ENCODE assay signal across 8 cellular contexts in the genomic region with DNA sequence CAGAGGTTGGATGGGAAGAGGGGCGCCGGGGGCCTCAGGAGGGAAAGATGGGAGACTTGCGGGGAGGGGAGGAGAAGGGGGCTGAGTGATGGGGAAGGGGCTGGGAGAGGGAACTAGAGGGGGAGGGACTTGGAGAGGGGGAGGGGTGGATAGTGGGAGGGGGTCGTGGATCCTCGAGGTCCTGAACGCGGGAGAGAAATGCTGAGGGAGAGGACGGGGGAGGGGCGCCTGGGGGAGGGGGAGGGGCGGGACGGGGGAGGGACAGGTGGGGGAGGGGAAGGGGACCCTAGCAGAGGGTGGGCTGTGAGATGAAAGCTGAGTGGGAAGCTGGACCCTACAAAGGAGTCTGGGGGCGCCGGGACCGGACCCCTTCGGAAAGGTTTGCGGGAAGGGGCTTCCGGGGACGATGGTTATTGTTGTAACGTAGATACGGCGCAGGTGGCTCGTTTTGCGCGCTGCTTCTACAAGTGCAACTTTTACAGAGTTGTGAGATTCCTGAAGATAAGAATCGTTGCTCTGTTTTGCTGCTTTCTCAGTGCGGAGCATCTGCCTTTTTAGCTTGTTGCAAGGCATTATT. TPM values are rescaled to one million over a fixed set of nuclear protein-coding genes. Genes with fewer than 3 reads are reported as not detected.
DNase-seq lines count a peak whose midpoint lies in the region; ATAC-seq and TF ChIP-seq lines count a peak whose summit lies in the region.

No MANE protein-coding gene starts in this region.

- DNase-seq in DND-41 (peak; percentile 76), NCI-H774 (lab: John Stamatoyannopoulos, UW) (peak; percentile 34), astrocyte of the spinal cord (ENCODE audit: low read depth, low spot score) (no peak), lung (ENCODE audit: low spot score) (no peak), tibial nerve (ENCODE audit: low spot score in 2 of 2) (no peak), NCI-H345 (lab: John Stamatoyannopoulos, UW) (no peak), GM10266 (ENCODE audit: extremely low spot score) (no peak)

- no peak for TF ChIP-seq EP300 in tibial nerve (IDR thresholded peaks at IDR 0.05)

- TF ChIP-seq CTCF in DND-41 (IDR thresholded peaks at IDR 0.05; ENCODE audit: borderline replicate concordance, extremely low read depth, low read length, poor library complexity, severe bottlenecking) (no peak), astrocyte of the spinal cord (IDR thresholded peaks at IDR 0.05; ENCODE audit: low read depth, low read length) (no peak), lung (IDR thresholded peaks at IDR 0.05; ENCODE audit: control extremely low read depth, extremely low read depth) (no peak), tibial nerve (IDR thresholded peaks at IDR 0.05) (no peak), GM10266 (IDR thresholded peaks at IDR 0.05; ENCODE audit: control insufficient read depth, insufficient read depth, low read depth, missing control alignments) (no peak)

- H3K4me2 ChIP-seq in DND-41 (ENCODE audit: insufficient read depth, low read length): peak overlapping the region; percentile 86

- H2AFZ ChIP-seq in DND-41 (ENCODE audit: low read depth, low read length): peak overlapping the region; percentile 59; the same call in 1 of the 2 replicates

- peaks cover 45% of the 10 kb centered on the region for H3K79me2 ChIP-seq in DND-41 (ENCODE audit: insufficient read depth, low read length)

- ATAC-seq in DND-41 (ENCODE audit: insufficient read depth, low read depth): peak; percentile 24
- no peak for ATAC-seq in lung (ENCODE audit: insufficient read depth, low FRiP score)
- no peak for ATAC-seq in GM21529 (IDR thresholded peaks at IDR 0.05; ENCODE audit: unreplicated experiment)

- in situ Hi-C loops in astrocyte of the spinal cord (cut with HindIII; ENCODE audit: low sequenced_read_pairs): no loop called here

- H3K36me3 ChIP-seq in DND-41 (ENCODE audit: insufficient read depth, low read length) (peaks cover 14% of the 10 kb centered on the region), lung (ENCODE audit: control insufficient read depth in 2 of 2, insufficient read depth in 2 of 2, low read length in 2 of 2) (no peaks in the 10 kb centered on the region), tibial nerve (peaks cover 0 to 8% (median 0%) of the 10 kb centered on the region in 3 donors)

- H4K20me1 ChIP-seq in DND-41 (ENCODE audit: insufficient read depth, low read length): peaks cover 13% of the 10 kb centered on the region

- H3K4me1 ChIP-seq in DND-41 (ENCODE audit: insufficient read depth, low read length) (peaks cover 43% of the 10 kb centered on the region), lung (ENCODE audit: control insufficient read depth in 2 of 2, insufficient read depth in 2 of 2, low read length in 2 of 2) (peaks cover 0 to 10% of the 10 kb centered on the region in 2 donors), tibial nerve (peaks cover 0 to 32% (median 6%) of the 10 kb centered on the region in 4 donors)

- peak overlapping the region; percentile 59 for H3K9ac ChIP-seq in DND-41 (ENCODE audit: low read depth, low read length)

- H3K4me3 ChIP-seq in DND-41 (ENCODE audit: low read depth in 1 of 2, low read length in 2 of 2): peak overlapping the region; percentile 24 to 70; a peak in 3 of 4 replicates
- peak overlapping the region; percentile 74 for H3K4me3 ChIP-seq in astrocyte of the spinal cord (ENCODE audit: low read depth, low read length)
- H3K4me3 ChIP-seq in lung: peak overlapping the region; percentile 30
- H3K4me3 ChIP-seq in tibial nerve: peak overlapping the region; percentile 39 to 66 (median 49)

- no peaks in the 10 kb centered on the region for H3K9me3 ChIP-seq in DND-41 (ENCODE audit: insufficient read depth, low read length, severe bottlenecking)
- no peaks in the 10 kb centered on the region for H3K9me3 ChIP-seq in lung (ENCODE audit: control insufficient read depth in 2 of 2, insufficient read depth in 1 of 2, low read length in 1 of 2)
- no peaks in the 10 kb centered on the region for H3K9me3 ChIP-seq in tibial nerve

- H3K27me3 ChIP-seq in DND-41 (ENCODE audit: insufficient read depth, low read length, poor library complexity): no peaks in the 10 kb centered on the region
- H3K27me3 ChIP-seq in lung (ENCODE audit: control insufficient read depth, insufficient read depth): no peaks in the 10 kb centered on the region
- H3K27me3 ChIP-seq in tibial nerve: no peaks in the 10 kb centered on the region

- H3K27ac ChIP-seq in DND-41 (ENCODE audit: low read length) (peak overlapping the region; percentile 81), lung (ENCODE audit: low read depth in 1 of 2, low read length in 1 of 2) (peak overlapping the region; percentile 66 to 79), tibial nerve (peak overlapping the region; percentile 88 to 95 (median 92))

- 2% methylated on average over 24 to 26 of the region's 26 CpGs for WGBS in lung, 2 donors
- WGBS in tibial nerve, 2 donors: 3% methylated on average over 25 to 26 of the region's 26 CpGs

- no peak for TF ChIP-seq POLR2A in tibial nerve (IDR thresholded peaks at IDR 0.05)

RNA-seq across cellular contexts. Expression of a gene that starts 0.4 kb away (rescaled TPM):
- 10 to 100 TPM; 39.2 to 55.5 TPM for total RNA-seq in lung
- polyA plus RNA-seq in lung: 10 to 100 TPM; 27.8 to 44.1 TPM
- 10 to 100 TPM; 22.3 to 48.6 (median 41.2) TPM for total RNA-seq in tibial nerve

RNA-seq across cellular contexts. Expression of a gene that starts 20.4 kb away (rescaled TPM):
- total RNA-seq in lung (10 to 100 TPM; 27.5 to 44.7 TPM), tibial nerve (10 to 100 TPM; 13.6 to 21.6 (median 18.5) TPM)
- 10 to 100 TPM; 29.3 to 35.1 TPM for polyA plus RNA-seq in lung

RNA-seq across cellular contexts. Expression of a gene that starts 34.3 kb away (rescaled TPM):
- not detected for total RNA-seq in lung
- not detected for polyA plus RNA-seq in lung
- total RNA-seq in tibial nerve: not detected

RNA-seq across cellular contexts. Expression of a gene that starts 56.1 kb away (rescaled TPM):
- total RNA-seq in lung: not detected
- polyA plus RNA-seq in lung: under 1 TPM; 0.05 to 0.08 TPM
- not detected for total RNA-seq in tibial nerve

Comparison
In these comparisons a context has a peak if more than half of its experiments do, and no peak if none do; other contexts are left out.
1. DNase-seq: peak in DND-41 (single experiment) and NCI-H774 (single experiment); none in astrocyte of the spinal cord (single experiment), lung (single experiment), tibial nerve (0 of 2), NCI-H345 (single experiment) and GM10266 (single experiment).
2. Peak in every context shown above with its lines, with median percentiles within 50 percentile points of each other: H3K27ac ChIP-seq and H3K4me3 ChIP-seq.